In genomic region chr10:124300735-124301134, GRCh38 we compare ENCODE assay signal across 1 cellular context.
TF ChIP-seq lines count a peak whose summit lies in the region.

No MANE protein-coding gene starts in this region.

TF ChIP-seq in K562, 482 proteins besides CTCF, POLR2A, EP300 and RAD21 (continued from another document):
- TF ChIP-seq ZNF592 (IDR thresholded peaks at IDR 0.05) (no peak), TRIM28 (IDR thresholded peaks at IDR 0.05) (0 out of 2 replicates have a peak, but pooled peaks have one; percentile 29), CGGBP1 (CRISPR knock-in tag; IDR thresholded peaks at IDR 0.05) (no peak), RBM25 (IDR thresholded peaks at IDR 0.05; ENCODE audit: low read depth, low read length, severe bottlenecking) (no peak), LARP7 (IDR thresholded peaks at IDR 0.05) (no peak), MTF1 (CRISPR knock-in tag; IDR thresholded peaks at IDR 0.05; ENCODE audit: borderline replicate concordance) (no peak), CBX3 (IDR thresholded peaks at IDR 0.05; ENCODE audit: borderline replicate concordance in 1 of 2, low read length in 2 of 2) (peak in 1 of 2 experiments; percentile 60; a peak in 1 of 3 replicates), ZFP36 (IDR thresholded peaks at IDR 0.05; ENCODE audit: low read depth, low read length, partially characterized antibody) (no peak), XRCC5 (IDR thresholded peaks at IDR 0.05; ENCODE audit: low read depth, low read length) (no peak), ZBTB33 (CRISPR knock-in tag; IDR thresholded peaks at IDR 0.05) (no peak), ZNF124 (CRISPR knock-in tag; IDR thresholded peaks at IDR 0.05) (peak; percentile 95; the same call in 1 of the 2 replicates), SMARCA5 (IDR thresholded peaks at IDR 0.05) (no peak), AFF1 (IDR thresholded peaks at IDR 0.05; ENCODE audit: low read depth in 1 of 2, partially characterized antibody in 2 of 2) (no peak), ETV6 (IDR thresholded peaks at IDR 0.05; ENCODE audit: borderline replicate concordance in 1 of 2, low read depth in 2 of 2, low read length in 1 of 2) (no peak), ETV6 (CRISPR knock-in tag; IDR thresholded peaks at IDR 0.05; ENCODE audit: borderline replicate concordance) (no peak), L3MBTL2 (IDR thresholded peaks at IDR 0.05) (no peak), ZNF507 (tag; conservative IDR thresholded peaks at IDR 0.05) (no peak), CBX5 (IDR thresholded peaks at IDR 0.05; ENCODE audit: borderline replicate concordance, low read depth) (peak; percentile 82; the same call in 1 of the 2 replicates)
